ENCODE assay signal across 25 cellular contexts in genomic region chr11:77137421-77137820, GRCh38. TPM values are rescaled to one million over a fixed set of nuclear protein-coding genes. Genes with fewer than 3 reads are reported as not detected.
DNase-seq lines count a peak whose midpoint lies in the region; ATAC-seq, FAIRE-seq and TF ChIP-seq lines count a peak whose summit lies in the region.
"Had no signal": no experiment of that assay in that cellular context is flagged by ENCODE, and none has a peak within 500 bp of the region (broad histone marks: within the 10 kb centered on the region; RNA-seq: fewer than 3 reads in every experiment).

No MANE protein-coding gene starts in this region.

- DNase-seq in WERI-Rb-1 = no peak
- no peak for DNase-seq in H1 (ENCODE audit: low read depth in 1 of 2, low spot score in 2 of 2)
- no peak for DNase-seq in nephron progenitor cell
- DNase-seq in GM19238 (ENCODE audit: insufficient read length, low spot score) = no peak
- DNase-seq in DMS 273 treated with DMSO at 0.1 percent for 48 hours (lab: John Stamatoyannopoulos, UW) = no peak
- no peak for DNase-seq in dorsolateral prefrontal cortex
- DNase-seq: 8988T; ACHN; AML-193; BE2C; Caco-2; CD4-positive, CD25-positive, alpha-beta regulatory T cell; CD8-positive, alpha-beta T cell; DMS79; EL; GDM1; GM23248; HFFc6 had no signal

- H3K27me3 ChIP-seq in BLaER1 treated with 17β-estradiol and CSF1 and Interleukin-3, amounts not matched to agents 10 nM and 100 nM = peaks cover 0 to 19% (median 8%) of the 10 kb centered on the region in 11 experiments; a peak in 11 of 22 replicates
- H3K27me3 ChIP-seq in WERI-Rb-1 (ENCODE audit: insufficient read depth, low read depth, severe bottlenecking) (no peaks in the 10 kb centered on the region), H1 (replicated peaks in 1 of 4; ENCODE audit: control insufficient read depth in 3 of 4, extremely low read depth in 1 of 4, insufficient read depth in 3 of 4, low read length in 3 of 4) (no peaks in the 10 kb centered on the region; a peak in 1 of 7 replicates), dorsolateral prefrontal cortex (peaks cover 0 to 17% (median 4%) of the 10 kb centered on the region in 45 donors)
- H3K27me3 ChIP-seq: BE2C had no signal

- H3K18ac ChIP-seq in H1 (ENCODE audit: extremely low read depth, low read length) = no peak overlapping the region

- peaks cover 0 to 11% (median 0%) of the 10 kb centered on the region in 11 experiments; a peak in 8 of 22 replicates for H3K9me3 ChIP-seq in BLaER1 treated with 17β-estradiol and CSF1 and Interleukin-3, amounts not matched to agents 10 nM and 100 nM (replicated peaks in 1 of 11)
- H3K9me3 ChIP-seq in WERI-Rb-1 (ENCODE audit: severe bottlenecking) (no peaks in the 10 kb centered on the region), H1 (ENCODE audit: insufficient read depth in 2 of 2, low read depth in 1 of 2, low read length in 1 of 2) (no peaks in the 10 kb centered on the region)
- H3K9me3 ChIP-seq: A549, BE2C, Caco-2, HAP-1 had no signal

- no peak overlapping the region for H2BK20ac ChIP-seq in H1 (ENCODE audit: low read length)

- no peak overlapping the region for H3K14ac ChIP-seq in H1 (ENCODE audit: insufficient read length)

- H3K4me1 Mint-ChIP-seq in nephron progenitor cell = peaks cover 49% of the 10 kb centered on the region

- no peak overlapping the region for H3K4ac ChIP-seq in H1 (replicated peaks; ENCODE audit: insufficient read length, low read depth, low read length)

- TF ChIP-seq EP300 in H1 (IDR thresholded peaks at IDR 0.05; ENCODE audit: borderline replicate concordance in 1 of 2, low read depth in 2 of 2, low read length in 2 of 2) = no peak

- H3K23ac ChIP-seq in H1 (ENCODE audit: insufficient read length) = no peak overlapping the region

- no peaks in the 10 kb centered on the region for H3K79me2 ChIP-seq in H1 (ENCODE audit: control insufficient read depth in 1 of 2, insufficient read depth in 2 of 2, low read length in 2 of 2)

- H3K27ac ChIP-seq in BLaER1 treated with 17β-estradiol and CSF1 and Interleukin-3, amounts not matched to agents 10 nM and 100 nM = peak overlapping the region in 2 of 11 experiments; percentile 39 to 44; a peak in 2 of 22 replicates
- H3K27ac ChIP-seq in WERI-Rb-1 (peak overlapping the region; percentile 90), H1 (ENCODE audit: low read depth, low read length) (no peak overlapping the region), dorsolateral prefrontal cortex (no peak overlapping the region)
- H3K27ac ChIP-seq: A549, C4-2B, GM23248 had no signal

- H2BK5ac ChIP-seq in H1 (ENCODE audit: low read depth, low read length) = no peak overlapping the region

- H3K36me3 ChIP-seq in BLaER1 treated with 17β-estradiol and CSF1 and Interleukin-3, amounts not matched to agents 10 nM and 100 nM = no peaks in the 10 kb centered on the region
- H3K36me3 ChIP-seq in WERI-Rb-1 = peaks cover 12% of the 10 kb centered on the region
- H3K36me3 ChIP-seq in H1 (ENCODE audit: control insufficient read depth in 2 of 4, insufficient read depth in 4 of 4, low read length in 3 of 4) = no peaks in the 10 kb centered on the region
- H3K36me3 ChIP-seq: BE2C, HAP-1 had no signal

- CTCF ChIA-PET in H1 (lab: Charles Lee; ENCODE audit: partially characterized antibody) = interaction anchor here (0.7 to 12.4 kb wide), 6 partner anchors 10 to 52 kb away, joined by 3 to 248 read pairs (median 4); no protein-coding TSS in a partner anchor

- no peak for TF ChIP-seq POLR2A in H1 (IDR thresholded peaks at IDR 0.05; ENCODE audit: control extremely low read depth in 1 of 2, low read depth in 2 of 2, low read length in 2 of 2)

- no peak for TF ChIP-seq CTCF in WERI-Rb-1 (IDR thresholded peaks at IDR 0.05; ENCODE audit: low read depth, low read length)
- TF ChIP-seq CTCF in H1 (IDR thresholded peaks at IDR 0.05; ENCODE audit: control extremely low read depth in 1 of 3, insufficient read depth in 1 of 3, low read depth in 1 of 3, low read length in 3 of 3) = no peak
- TF ChIP-seq CTCF in nephron progenitor cell (IDR thresholded peaks at IDR 0.05) = no peak
- no peak for TF ChIP-seq CTCF in dorsolateral prefrontal cortex (IDR thresholded peaks at IDR 0.05 in 54 of 56, conservative IDR thresholded peaks at IDR 0.05 in 2 of 56; ENCODE audit: low read depth in 1 of 56, partially characterized antibody in 56 of 56)

- intact Hi-C loops in dorsolateral prefrontal cortex (cut with DNase I) = loop anchor here in 1 of 2 donors (10.0 kb wide), 1 partner anchor 407 kb away; no protein-coding TSS in a partner anchor

- H3K4me3 Mint-ChIP-seq in nephron progenitor cell = no peak overlapping the region
- H3K4me3 Mint-ChIP-seq: CD4-positive, CD25-positive, alpha-beta regulatory T cell; CD8-positive, alpha-beta T cell; HFFc6 had no signal

- H3K9ac ChIP-seq in BLaER1 treated with 17β-estradiol and CSF1 and Interleukin-3, amounts not matched to agents 10 nM and 100 nM = peak overlapping the region in 4 of 11 experiments; percentile 22 to 67 (median 64); a peak in 9 of 22 replicates
- no peak overlapping the region for H3K9ac ChIP-seq in H1 (replicated peaks in 1 of 4; ENCODE audit: extremely low read depth in 1 of 4, low read depth in 3 of 4, low read length in 3 of 4)
- H3K9ac ChIP-seq: GM23248 had no signal

- H3K4me3 ChIP-seq in BLaER1 treated with 17β-estradiol and CSF1 and Interleukin-3, amounts not matched to agents 10 nM and 100 nM = peak overlapping the region in 4 of 10 experiments; percentile 40 to 53 (median 48); a peak in 6 of 20 replicates
- H3K4me3 ChIP-seq in WERI-Rb-1 (ENCODE audit: low read depth, low read length) (peak overlapping the region; percentile 86), H1 (ENCODE audit: extremely low read depth in 1 of 4, insufficient read depth in 2 of 4, low read depth in 3 of 4, low read length in 4 of 4) (no peak overlapping the region), dorsolateral prefrontal cortex (no peak overlapping the region)
- H3K4me3 ChIP-seq: A549, GM12878, GM23248, HAP-1 had no signal

- WGBS in H1 (ENCODE audit: extremely low coverage in 1 of 2, insufficient coverage in 1 of 2, insufficient read length in 1 of 2, insufficient replicate concordance in 2 of 2, low coverage in 1 of 2, low lambda C conversion rate in 2 of 2, missing lambda C conversion rate in 1 of 2), 2 experiments = 76% methylated on average over 11 of the region's 11 CpGs; no CpG with 5 or more reads in 1 of the 2 experiments

- TF ChIP-seq RAD21 in H1 (IDR thresholded peaks at IDR 0.05 in 1 of 2, conservative IDR thresholded peaks at IDR 0.05 in 1 of 2; ENCODE audit: low read depth in 2 of 2, low read length in 2 of 2) = no peak

- FAIRE-seq in H1 (lab: Jason Lieb, UNC) = no peak
- FAIRE-seq: A549, GM12878, H54 had no signal

- H4K8ac ChIP-seq in H1 (ENCODE audit: extremely low read depth, insufficient read depth, low read length) = peak overlapping the region; percentile 15

- peaks cover 3% of the 10 kb centered on the region for H3K27me3 Mint-ChIP-seq in nephron progenitor cell (ENCODE audit: low read depth, poor library complexity)

- H4K5ac ChIP-seq in H1 (ENCODE audit: insufficient read length, low read depth, low read length) = no peak overlapping the region

- H3K36me3 Mint-ChIP-seq in nephron progenitor cell (ENCODE audit: low read depth) = no peaks in the 10 kb centered on the region
- H3K36me3 Mint-ChIP-seq: CD4-positive, CD25-positive, alpha-beta regulatory T cell; CD8-positive, alpha-beta T cell had no signal

- peaks cover 64 to 78% (median 73%) of the 10 kb centered on the region in 10 experiments for H3K4me1 ChIP-seq in BLaER1 treated with 17β-estradiol and CSF1 and Interleukin-3, amounts not matched to agents 10 nM and 100 nM
- peaks cover 0 to 9% (median 2%) of the 10 kb centered on the region in 4 experiments; a peak in 4 of 7 replicates for H3K4me1 ChIP-seq in H1 (replicated peaks in 1 of 4; ENCODE audit: control insufficient read depth in 3 of 4, insufficient read depth in 4 of 4, low read length in 3 of 4)
- H3K4me1 ChIP-seq: A549, HAP-1 had no signal

- peak overlapping the region; percentile 36 for H3K27ac Mint-ChIP-seq in nephron progenitor cell
- H3K27ac Mint-ChIP-seq: CD4-positive, CD25-positive, alpha-beta regulatory T cell; CD8-positive, alpha-beta T cell; HFFc6 had no signal

- no peaks in the 10 kb centered on the region for H3K79me1 ChIP-seq in H1 (ENCODE audit: low read depth, low read length)

- H2AK5ac ChIP-seq in H1 (ENCODE audit: low read depth, low read length) = no peak overlapping the region

- H2AFZ ChIP-seq in H1 (ENCODE audit: low read length) = no peak overlapping the region
- H2AFZ ChIP-seq: GM23248 had no signal

- H2BK15ac ChIP-seq in H1 (ENCODE audit: low read length) = peak overlapping the region; percentile 46; the same call in 1 of the 2 replicates

- H3K9me3 Mint-ChIP-seq in nephron progenitor cell = no peaks in the 10 kb centered on the region
- H3K9me3 Mint-ChIP-seq: CD4-positive, CD25-positive, alpha-beta regulatory T cell; CD8-positive, alpha-beta T cell; HFFc6 had no signal

- ATAC-seq in HG02798 (IDR thresholded peaks at IDR 0.05; ENCODE audit: poor library complexity, unreplicated experiment) = no peak
- ATAC-seq: A549; CD8-positive, alpha-beta T cell; GM12878 had no signal

- H4K91ac ChIP-seq in H1 (replicated peaks; ENCODE audit: insufficient read length, low read length) = no peak overlapping the region

- no peak overlapping the region for H2BK120ac ChIP-seq in H1 (replicated peaks; ENCODE audit: low read depth, low read length)

- POLR2A ChIA-PET in H1 (lab: Charles Lee; ENCODE audit: partially characterized antibody) = no interaction called here

- no peaks in the 10 kb centered on the region; the same call in 1 of the 2 replicates for H3K23me2 ChIP-seq in H1 (ENCODE audit: low read depth, low read length)

- H3K4me2 ChIP-seq in BLaER1 treated with 17β-estradiol and CSF1 and Interleukin-3, amounts not matched to agents 10 nM and 100 nM = peak overlapping the region; percentile 49 to 98 (median 93)
- H3K4me2 ChIP-seq in H1 (ENCODE audit: insufficient read depth in 1 of 2, low read depth in 2 of 2, low read length in 2 of 2) = no peak overlapping the region
- H3K4me2 ChIP-seq: A549 had no signal

- peaks cover 0 to 7% (median 0%) of the 10 kb centered on the region in 11 experiments; a peak in 2 of 22 replicates for H4K20me1 ChIP-seq in BLaER1 treated with 17β-estradiol and CSF1 and Interleukin-3, amounts not matched to agents 10 nM and 100 nM
- no peaks in the 10 kb centered on the region for H4K20me1 ChIP-seq in H1 (replicated peaks in 1 of 2; ENCODE audit: control insufficient read depth in 1 of 2, insufficient read depth in 2 of 2, low read length in 2 of 2)

- H2BK12ac ChIP-seq in H1 (ENCODE audit: low read depth, low read length) = no peak overlapping the region

- no peak overlapping the region for H3K56ac ChIP-seq in H1 (replicated peaks; ENCODE audit: insufficient read length, low read depth, low read length)

RNA-seq across cellular contexts. Expression of gene MYO7A, which starts 9.4 kb away (rescaled TPM):
- total RNA-seq in H1 (2021; fragmentation: NEBNext Ultra II Directional; extraction: Animal tissue kit (Norgen Biotek cat#: 25700)) = 1.9 and 2.4 TPM in 2 replicates
- polyA plus RNA-seq in H1 (2011; rRNA removed) = 1.5 and 1.9 TPM in 2 replicates
- polyA plus RNA-seq in H1 (2011; cell fraction: cytosol; rRNA removed) = 1.5 TPM
- polyA plus RNA-seq in H1 (2011; cell fraction: nucleus; rRNA removed) = 10.0 TPM
- polyA plus RNA-seq in H1 (2012, experiment 1 of 2) = 1.7 to 2.5 TPM (median 2.0 TPM) in 4 replicates
- 1.2 TPM for polyA plus RNA-seq in H1 (2012, experiment 2 of 2)
- polyA plus RNA-seq in H1 (2013, experiment 1 of 2) = 1.5 TPM
- polyA plus RNA-seq in H1 (2013, experiment 2 of 2) = 1.3 TPM
- 1.0 TPM in 2 replicates for polyA minus RNA-seq in H1 (2011; rRNA and poly(A)+ RNA removed)
- polyA minus RNA-seq in H1 (2011; cell fraction: cytosol; rRNA and poly(A)+ RNA removed) = 1.1 TPM
- polyA minus RNA-seq in H1 (2011; cell fraction: nucleus; rRNA and poly(A)+ RNA removed) = 2.4 TPM
- total RNA-seq in dorsolateral prefrontal cortex = 10 to 100 TPM in 27 of 120 experiments, 1 to 10 TPM in 93; 3.4 to 21.5 (median 7.7) TPM
- total RNA-seq: GM23248 had no signal
- polyA plus RNA-seq: GM23248 had no signal

RNA-seq across cellular contexts. Expression of gene OMP, which starts 34.8 kb away (rescaled TPM):
- total RNA-seq in H1 (2021; fragmentation: NEBNext Ultra II Directional; extraction: Animal tissue kit (Norgen Biotek cat#: 25700)) = 0.75 TPM in 1 of 2 replicates, not detected in the other
- not detected in 2 replicates for polyA plus RNA-seq in H1 (2011; rRNA removed)
- not detected for polyA plus RNA-seq in H1 (2011; cell fraction: cytosol; rRNA removed)
- 1.3 TPM for polyA plus RNA-seq in H1 (2011; cell fraction: nucleus; rRNA removed)
- not detected in 4 replicates for polyA plus RNA-seq in H1 (2012, experiment 1 of 2)
- not detected for polyA plus RNA-seq in H1 (2012, experiment 2 of 2)
- polyA plus RNA-seq in H1 (2013, experiment 1 of 2) = not detected
- not detected for polyA plus RNA-seq in H1 (2013, experiment 2 of 2)
- polyA minus RNA-seq in H1 (2011; rRNA and poly(A)+ RNA removed) = 1.0 TPM in 1 of 2 replicates, not detected in the other
- not detected for polyA minus RNA-seq in H1 (2011; cell fraction: cytosol; rRNA and poly(A)+ RNA removed)
- polyA minus RNA-seq in H1 (2011; cell fraction: nucleus; rRNA and poly(A)+ RNA removed) = 2.4 TPM
- 1 to 10 TPM in 58 of 120 experiments, under 1 TPM in 3, not detected in 59; 0.86 to 4.4 (median 1.8) TPM for total RNA-seq in dorsolateral prefrontal cortex
- total RNA-seq: CD4-positive, CD25-positive, alpha-beta regulatory T cell; GM12878; GM23248 had no signal
- polyA plus RNA-seq: A549; CD4-positive, CD25-positive, alpha-beta regulatory T cell; GM12878; GM23248 had no signal

Comparison
In these comparisons a context has a peak if more than half of its experiments do, and no peak if none do; other contexts are left out.
1. H3K4me2 ChIP-seq: peak in BLaER1 treated with 17β-estradiol and CSF1 and Interleukin-3, amounts not matched to agents 10 nM and 100 nM (11 of 11); none in H1 (0 of 2).